Comparison of ENCODE assay signal across 8 cellular contexts in genomic region chr4:15516494-15516893, GRCh38.
"Had no signal": no experiment of that assay in that cellular context is flagged by ENCODE, and none has a peak within 500 bp of the region (broad histone marks: within the 10 kb centered on the region; RNA-seq: fewer than 3 reads in every experiment).

No MANE protein-coding gene starts in this region.

- H3K27ac Mint-ChIP-seq: GM23338, H9, HFFc6 had no signal

- H3K4me1 Mint-ChIP-seq: GM23338, H9 had no signal

- H3K4me3 ChIP-seq: GM23248, GM23338, HAP-1 had no signal

- H3K9me3 ChIP-seq: HAP-1 had no signal

- H3K27ac ChIP-seq: GM23248 had no signal

- H3K36me3 ChIP-seq: HAP-1 had no signal

- H3K4me3 Mint-ChIP-seq: GM23338, H9, HFFc6 had no signal

- DNase-seq: GM23248, GOT3, H7, H9, HCEC 1CT, HFFc6 had no signal
